ENCODE assay signal across 21 cellular contexts in the genomic region with DNA sequence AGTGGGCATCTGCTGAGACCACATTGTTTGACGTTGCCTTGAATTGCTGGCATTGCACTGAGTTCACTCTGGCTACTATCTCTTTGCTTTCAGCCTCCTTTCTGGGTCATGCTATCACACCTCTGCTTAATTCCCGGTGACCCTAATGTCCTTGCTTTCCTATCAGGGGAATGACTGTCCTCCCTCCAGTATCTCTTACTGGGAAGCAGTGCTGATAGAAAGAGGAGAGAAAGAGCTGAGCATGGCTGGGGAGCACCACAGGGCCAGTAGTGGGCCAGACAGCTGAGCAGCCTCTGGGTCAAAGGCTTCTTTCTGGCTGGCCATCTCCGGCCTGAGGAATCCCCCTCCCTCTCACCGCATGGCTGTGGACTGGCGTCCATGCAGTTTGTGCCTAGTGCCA.
DNase-seq lines count a peak whose midpoint lies in the region; ATAC-seq, FAIRE-seq and TF ChIP-seq lines count a peak whose summit lies in the region.
"Had no signal": no experiment of that assay in that cellular context is flagged by ENCODE, and none has a peak within 500 bp of the region (broad histone marks: within the 10 kb centered on the region; RNA-seq: fewer than 3 reads in every experiment).

No MANE protein-coding gene starts in this region.

- ATAC-seq in left ventricle myocardium superior, result peak; percentile 71
- ATAC-seq: A549; CD8-positive, alpha-beta T cell had no signal

- DNase-seq in DMS 273 (lab: John Stamatoyannopoulos, UW; ENCODE audit: unreplicated experiment) (peak; percentile 37), DMS 273 treated with DMSO at 0.1 percent for 48 hours (lab: John Stamatoyannopoulos, UW) (no peak), left ventricle myocardium superior (no peak), right atrium auricular region (ENCODE audit: low spot score) (no peak), urothelium cell line (ENCODE audit: low spot score) (no peak), posterior vena cava (ENCODE audit: low spot score) (no peak)
- DNase-seq: AML-193; Caco-2; Calu3; CD4-positive, alpha-beta T cell; CD8-positive, alpha-beta T cell; DMS79 treated with DMSO at 0.1 percent for 48 hours; GF-D8 had no signal

- no peaks in the 10 kb centered on the region for H3K27me3 ChIP-seq in right atrium auricular region
- H3K27me3 ChIP-seq: BLaER1 treated with 17β-estradiol and CSF1 and Interleukin-3, amounts not matched to agents 10 nM and 100 nM had no signal

- no peaks in the 10 kb centered on the region for H3K36me3 ChIP-seq in right atrium auricular region
- H3K36me3 ChIP-seq: BLaER1 treated with 17β-estradiol and CSF1 and Interleukin-3, amounts not matched to agents 10 nM and 100 nM had no signal

- no peaks in the 10 kb centered on the region for H3K4me1 ChIP-seq in right atrium auricular region
- H3K4me1 ChIP-seq: A549 had no signal

- no peak overlapping the region for H3K4me3 ChIP-seq in right atrium auricular region
- H3K4me3 ChIP-seq: A549; BLaER1 treated with 17β-estradiol and CSF1 and Interleukin-3, amounts not matched to agents 10 nM and 100 nM had no signal

- intact Hi-C loops in left ventricle myocardium superior (cut with micrococcal nuclease), result no loop called here
- intact Hi-C loops in posterior vena cava (cut with DNase I), result no loop called here

- TF ChIP-seq CTCF in right atrium auricular region (IDR thresholded peaks at IDR 0.05), result no peak

- FAIRE-seq in urothelium cell line (lab: Jason Lieb, UNC), result peak; percentile 66
- FAIRE-seq: A549, D721Med, G401.6, GM12891, GM19239 had no signal

- no peak overlapping the region for H3K27ac ChIP-seq in right atrium auricular region
- H3K27ac ChIP-seq: 22Rv1; A549; BLaER1 treated with 17β-estradiol and CSF1 and Interleukin-3, amounts not matched to agents 10 nM and 100 nM; C4-2B had no signal

- no peaks in the 10 kb centered on the region for H3K9me3 ChIP-seq in right atrium auricular region
- H3K9me3 ChIP-seq: A549; BLaER1 treated with 17β-estradiol and CSF1 and Interleukin-3, amounts not matched to agents 10 nM and 100 nM had no signal
